17 cellular contexts compared by ENCODE assay signal in the genomic region with DNA sequence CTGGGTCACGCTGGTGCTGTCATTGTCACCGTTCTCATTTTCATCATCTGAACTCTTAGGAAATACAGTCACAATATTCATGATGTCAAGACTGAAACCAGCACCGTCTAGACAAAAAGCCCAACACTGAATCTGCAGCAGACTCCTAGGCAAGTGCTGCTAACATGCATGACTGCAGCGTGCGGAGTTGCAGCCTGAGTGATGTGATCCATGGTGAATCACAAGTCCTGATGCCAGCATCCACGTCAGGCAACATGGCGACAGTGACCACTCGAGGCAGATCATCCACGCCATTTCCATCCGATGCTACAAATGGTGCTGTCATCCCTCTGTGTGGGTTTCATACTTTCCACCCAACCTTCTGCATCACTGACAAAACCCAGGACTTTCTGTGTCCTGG. TPM values are rescaled to one million over a fixed set of nuclear protein-coding genes. Genes with fewer than 3 reads are reported as not detected.
DNase-seq lines count a peak whose midpoint lies in the region; ATAC-seq, FAIRE-seq and TF ChIP-seq lines count a peak whose summit lies in the region.
"Had no signal": no experiment of that assay in that cellular context is flagged by ENCODE, and none has a peak within 500 bp of the region (broad histone marks: within the 10 kb centered on the region; RNA-seq: fewer than 3 reads in every experiment).

No MANE protein-coding gene starts in this region.

- no peaks in the 10 kb centered on the region for H3K79me2 ChIP-seq in osteoblast (ENCODE audit: insufficient read depth, low read length)

- H2AFZ ChIP-seq in osteoblast (ENCODE audit: low read length): no peak overlapping the region
- H2AFZ ChIP-seq: GM23248 had no signal

- peaks cover 30% of the 10 kb centered on the region for H3K36me3 Mint-ChIP-seq in activated naive CD4-positive, alpha-beta T cell treated with anti-CD3 and anti-CD28 coated beads, Interleukin-2, amount 10 ng/mL, durations not matched to agents 7 days and 5 days
- H3K36me3 Mint-ChIP-seq in endothelial cell (ENCODE audit: low read depth, unreplicated experiment): peaks cover 26% of the 10 kb centered on the region

- peaks cover 3% of the 10 kb centered on the region for H3K4me1 ChIP-seq in osteoblast (ENCODE audit: insufficient read depth, low read length)
- H3K4me1 ChIP-seq: Caco-2, HAP-1 had no signal

- H3K4me2 ChIP-seq in osteoblast (ENCODE audit: insufficient read depth, low read length): no peak overlapping the region

- no peak overlapping the region for H3K4me3 Mint-ChIP-seq in activated naive CD4-positive, alpha-beta T cell treated with anti-CD3 and anti-CD28 coated beads, Interleukin-2, amount 10 ng/mL, durations not matched to agents 7 days and 5 days
- peak overlapping the region; percentile 40 for H3K4me3 Mint-ChIP-seq in endothelial cell (ENCODE audit: unreplicated experiment)
- H3K4me3 Mint-ChIP-seq: B cell; CD4-positive, alpha-beta T cell had no signal

- H3K27ac Mint-ChIP-seq in activated naive CD4-positive, alpha-beta T cell treated with anti-CD3 and anti-CD28 coated beads, Interleukin-2, amount 10 ng/mL, durations not matched to agents 7 days and 5 days: peak overlapping the region; percentile 76
- H3K27ac Mint-ChIP-seq in endothelial cell (ENCODE audit: unreplicated experiment): peak overlapping the region; percentile 54
- H3K27ac Mint-ChIP-seq: B cell; CD4-positive, alpha-beta T cell had no signal

- FAIRE-seq in GM12891 (lab: Jason Lieb, UNC): peak; percentile 13
- FAIRE-seq: D721Med, G401.6 had no signal

- intact Hi-C loops in cardiac septum (cut with DNase I): no loop called here

- H4K20me1 ChIP-seq in osteoblast (ENCODE audit: insufficient read depth, low read length): no peaks in the 10 kb centered on the region

- CTCF ChIA-PET in activated naive CD4-positive, alpha-beta T cell treated with anti-CD3 and anti-CD28 coated beads, Interleukin-2, amount 10 ng/mL, durations not matched to agents 7 days and 5 days (lab: Charles Lee): no interaction called here

- no peaks in the 10 kb centered on the region for H3K27me3 Mint-ChIP-seq in activated naive CD4-positive, alpha-beta T cell treated with anti-CD3 and anti-CD28 coated beads, Interleukin-2, amount 10 ng/mL, durations not matched to agents 7 days and 5 days
- peaks cover 10% of the 10 kb centered on the region for H3K27me3 Mint-ChIP-seq in endothelial cell (ENCODE audit: unreplicated experiment)
- H3K27me3 Mint-ChIP-seq: B cell; CD4-positive, alpha-beta T cell had no signal

- TF ChIP-seq CTCF in endothelial cell (IDR thresholded peaks at IDR 0.05; ENCODE audit: unreplicated experiment) (no peak), osteoblast (IDR thresholded peaks at IDR 0.05; ENCODE audit: extremely low read depth, low read depth, low read length) (no peak)

- TF ChIP-seq POLR2A in GM12891 (IDR thresholded peaks at IDR 0.05; ENCODE audit: low read depth, low read length): no peak

- no peak overlapping the region for H3K4me3 ChIP-seq in osteoblast (ENCODE audit: insufficient read depth, low read length)
- H3K4me3 ChIP-seq: GM23248, HAP-1 had no signal

- no peak overlapping the region for H3K27ac ChIP-seq in osteoblast (ENCODE audit: low read depth, low read length)
- H3K27ac ChIP-seq: GM23248 had no signal

- peaks cover 7% of the 10 kb centered on the region for H3K4me1 Mint-ChIP-seq in activated naive CD4-positive, alpha-beta T cell treated with anti-CD3 and anti-CD28 coated beads, Interleukin-2, amount 10 ng/mL, durations not matched to agents 7 days and 5 days
- peaks cover 7% of the 10 kb centered on the region for H3K4me1 Mint-ChIP-seq in endothelial cell (ENCODE audit: unreplicated experiment)
- H3K4me1 Mint-ChIP-seq: B cell had no signal

- H3K9me3 Mint-ChIP-seq in activated naive CD4-positive, alpha-beta T cell treated with anti-CD3 and anti-CD28 coated beads, Interleukin-2, amount 10 ng/mL, durations not matched to agents 7 days and 5 days: no peaks in the 10 kb centered on the region
- no peaks in the 10 kb centered on the region for H3K9me3 Mint-ChIP-seq in endothelial cell (ENCODE audit: unreplicated experiment)
- H3K9me3 Mint-ChIP-seq: CD4-positive, alpha-beta T cell had no signal

- no peak for ATAC-seq in GM21723 (IDR thresholded peaks at IDR 0.05; ENCODE audit: unreplicated experiment)
- ATAC-seq in GM19463 (IDR thresholded peaks at IDR 0.05; ENCODE audit: unreplicated experiment): no peak

- H3K36me3 ChIP-seq in osteoblast (ENCODE audit: insufficient read depth, low read length): peaks cover 32% of the 10 kb centered on the region

- H3K9me3 ChIP-seq in osteoblast (ENCODE audit: low read depth, low read length): no peaks in the 10 kb centered on the region
- H3K9me3 ChIP-seq: Caco-2, HAP-1 had no signal

- no peaks in the 10 kb centered on the region for H3K27me3 ChIP-seq in osteoblast (ENCODE audit: insufficient read depth, low read length)

- peak; percentile 12 for DNase-seq in activated naive CD4-positive, alpha-beta T cell treated with anti-CD3 and anti-CD28 coated beads, Interleukin-2, amount 10 ng/mL, durations not matched to agents 7 days and 5 days
- no peak for DNase-seq in activated naive CD4-positive, alpha-beta T cell treated with anti-CD3 and anti-CD28 coated beads, Interleukin-2, amount 50 U/mL, for 16 hours
- DNase-seq in GM12891 (ENCODE audit: insufficient read length, low spot score): no peak
- DNase-seq in endothelial cell (ENCODE audit: low spot score): no peak
- peak; percentile 74 for DNase-seq in osteoblast (ENCODE audit: insufficient read length, low spot score, missing footprints)
- DNase-seq in cardiac septum (ENCODE audit: low spot score): no peak
- DNase-seq: 8988T; C1 segment of cervical spinal cord; Caco-2; CD4-positive, alpha-beta T cell; GM23248 had no signal

TF ChIP-seq in GM12891, 5 proteins besides CTCF, POLR2A, EP300 and RAD21:
- no peak for TF ChIP-seq POU2F2 (IDR thresholded peaks at IDR 0.05; ENCODE audit: low read depth, low read length)
- no peak for TF ChIP-seq PAX5 (IDR thresholded peaks at IDR 0.05; ENCODE audit: insufficient read depth, low read length, severe bottlenecking)
- TF ChIP-seq POLR2AphosphoS5 (IDR thresholded peaks at IDR 0.05; ENCODE audit: low read depth, low read length): no peak
- TF ChIP-seq TAF1 (IDR thresholded peaks at IDR 0.05; ENCODE audit: low read depth, low read length): no peak
- no peak for TF ChIP-seq SPI1 (IDR thresholded peaks at IDR 0.05; ENCODE audit: low read depth, low read length)

RNA-seq across cellular contexts. Expression of a gene that starts 37.7 kb away (rescaled TPM):
- polyA plus RNA-seq in GM12891 (2012; ENCODE audit: low read depth, missing spikeins): 125 TPM
- 63.1 TPM for total RNA-seq in endothelial cell (ENCODE audit: unreplicated experiment)
- 88.7 and 96.7 TPM in 2 replicates for total RNA-seq in osteoblast
- total RNA-seq in cardiac septum: 71.7 TPM

RNA-seq across cellular contexts. Expression of a gene that starts 37.8 kb away (rescaled TPM):
- 3.4 TPM for polyA plus RNA-seq in GM12891 (2012; ENCODE audit: low read depth, missing spikeins)
- 6.7 TPM for total RNA-seq in endothelial cell (ENCODE audit: unreplicated experiment)
- total RNA-seq in osteoblast: 10.3 and 11.6 TPM in 2 replicates
- 5.7 TPM for total RNA-seq in cardiac septum

Comparison
In these comparisons a context has a peak if more than half of its experiments do, and no peak if none do; other contexts are left out.
1. DNase-seq: peak in activated naive CD4-positive, alpha-beta T cell treated with anti-CD3 and anti-CD28 coated beads, Interleukin-2, amount 10 ng/mL, durations not matched to agents 7 days and 5 days (single experiment) and osteoblast (single experiment); none in activated naive CD4-positive, alpha-beta T cell treated with anti-CD3 and anti-CD28 coated beads, Interleukin-2, amount 50 U/mL, for 16 hours (single experiment), GM12891 (single experiment), endothelial cell (single experiment) and cardiac septum (single experiment).